In the genomic region with DNA sequence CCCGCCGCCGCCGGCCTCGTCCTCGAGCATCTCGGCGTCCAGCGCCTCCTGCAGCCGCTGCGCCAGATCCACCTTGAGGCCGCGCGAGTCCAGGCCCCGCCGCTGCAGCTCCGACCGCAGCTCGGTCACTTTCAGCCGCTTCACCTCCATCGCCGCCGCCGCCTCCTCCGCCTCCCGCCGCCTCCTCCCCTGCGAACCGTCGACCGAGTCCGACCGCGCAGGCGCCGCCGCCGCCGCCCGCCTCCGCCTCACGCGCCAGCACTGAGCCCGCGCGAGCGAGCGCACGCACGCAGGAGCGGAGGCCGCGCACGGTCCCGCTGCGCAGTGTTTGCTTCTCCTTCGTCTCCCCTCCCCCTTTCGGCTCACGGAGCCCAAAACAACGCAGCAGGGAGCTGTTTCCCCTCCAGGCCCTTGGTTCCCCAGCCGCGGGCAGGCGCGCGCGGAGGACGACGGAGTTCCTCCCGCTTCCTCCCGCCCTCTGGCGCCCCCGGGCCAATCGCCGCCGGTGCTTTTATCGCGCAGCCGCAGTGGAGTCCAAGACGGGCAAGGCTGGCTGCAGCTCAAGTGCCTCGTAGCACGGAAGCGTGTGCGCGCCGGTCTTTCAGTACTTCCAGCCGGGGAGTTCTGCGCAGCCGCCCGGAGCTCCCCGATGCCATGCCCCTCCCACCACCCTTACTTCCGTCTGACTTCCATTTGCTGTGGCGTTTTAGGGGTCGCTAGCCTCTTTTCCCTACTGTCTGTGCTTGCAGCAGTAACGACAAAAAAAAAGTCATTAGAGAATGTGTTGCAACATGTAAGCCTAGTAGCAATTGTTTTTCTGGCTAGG, we compare ENCODE assay signal across 1 cellular context.
TF ChIP-seq lines count a peak whose summit lies in the region.

A gene (minus strand): TSS at position 451 of the 826 bp plus-strand sequence. CDS start 301 bp downstream, at position 150.

TF ChIP-seq in WTC11, 78 proteins besides CTCF, POLR2A, EP300 and RAD21 (continued from another document and continues in another):
- TF ChIP-seq, protein P1, sequence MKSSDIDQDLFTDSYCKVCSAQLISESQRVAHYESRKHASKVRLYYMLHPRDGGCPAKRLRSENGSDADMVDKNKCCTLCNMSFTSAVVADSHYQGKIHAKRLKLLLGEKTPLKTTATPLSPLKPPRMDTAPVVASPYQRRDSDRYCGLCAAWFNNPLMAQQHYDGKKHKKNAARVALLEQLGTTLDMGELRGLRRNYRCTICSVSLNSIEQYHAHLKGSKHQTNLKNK (CRISPR knock-in tag; IDR thresholded peaks at IDR 0.05): no peak
- TF ChIP-seq ZNF232 (CRISPR knock-in tag; IDR thresholded peaks at IDR 0.05): peak; percentile 88; the same call in 1 of the 2 replicates
- no peak for TF ChIP-seq ZNF416 (CRISPR knock-in tag; IDR thresholded peaks at IDR 0.05)
- TF ChIP-seq, protein P2, sequence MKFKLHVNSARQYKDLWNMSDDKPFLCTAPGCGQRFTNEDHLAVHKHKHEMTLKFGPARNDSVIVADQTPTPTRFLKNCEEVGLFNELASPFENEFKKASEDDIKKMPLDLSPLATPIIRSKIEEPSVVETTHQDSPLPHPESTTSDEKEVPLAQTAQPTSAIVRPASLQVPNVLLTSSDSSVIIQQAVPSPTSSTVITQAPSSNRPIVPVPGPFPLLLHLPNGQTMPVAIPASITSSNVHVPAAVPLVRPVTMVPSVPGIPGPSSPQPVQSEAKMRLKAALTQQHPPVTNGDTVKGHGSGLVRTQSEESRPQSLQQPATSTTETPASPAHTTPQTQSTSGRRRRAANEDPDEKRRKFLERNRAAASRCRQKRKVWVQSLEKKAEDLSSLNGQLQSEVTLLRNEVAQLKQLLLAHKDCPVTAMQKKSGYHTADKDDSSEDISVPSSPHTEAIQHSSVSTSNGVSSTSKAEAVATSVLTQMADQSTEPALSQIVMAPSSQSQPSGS (CRISPR knock-in tag; IDR thresholded peaks at IDR 0.05; ENCODE audit: borderline replicate concordance, low read depth): no peak
- TF ChIP-seq CBFB (CRISPR knock-in tag; IDR thresholded peaks at IDR 0.05; ENCODE audit: low read depth): no peak
- TF ChIP-seq, protein P3, sequence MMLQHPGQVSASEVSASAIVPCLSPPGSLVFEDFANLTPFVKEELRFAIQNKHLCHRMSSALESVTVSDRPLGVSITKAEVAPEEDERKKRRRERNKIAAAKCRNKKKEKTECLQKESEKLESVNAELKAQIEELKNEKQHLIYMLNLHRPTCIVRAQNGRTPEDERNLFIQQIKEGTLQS (CRISPR knock-in tag; conservative IDR thresholded peaks at IDR 0.05): no peak
- no peak for TF ChIP-seq NFATC4 (CRISPR knock-in tag; IDR thresholded peaks at IDR 0.05)
- TF ChIP-seq GTF2I (CRISPR knock-in tag; conservative IDR thresholded peaks at IDR 0.05): no peak
- TF ChIP-seq RELA (CRISPR knock-in tag; IDR thresholded peaks at IDR 0.05; ENCODE audit: borderline replicate concordance): no peak
- TF ChIP-seq CREM (CRISPR knock-in tag; IDR thresholded peaks at IDR 0.05): peak; percentile 77; the same call in 1 of the 2 replicates
- TF ChIP-seq, protein P4, sequence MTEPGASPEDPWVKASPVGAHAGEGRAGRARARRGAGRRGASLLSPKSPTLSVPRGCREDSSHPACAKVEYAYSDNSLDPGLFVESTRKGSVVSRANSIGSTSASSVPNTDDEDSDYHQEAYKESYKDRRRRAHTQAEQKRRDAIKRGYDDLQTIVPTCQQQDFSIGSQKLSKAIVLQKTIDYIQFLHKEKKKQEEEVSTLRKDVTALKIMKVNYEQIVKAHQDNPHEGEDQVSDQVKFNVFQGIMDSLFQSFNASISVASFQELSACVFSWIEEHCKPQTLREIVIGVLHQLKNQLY (CRISPR knock-in tag; IDR thresholded peaks at IDR 0.05): no peak
- TF ChIP-seq, protein P5, sequence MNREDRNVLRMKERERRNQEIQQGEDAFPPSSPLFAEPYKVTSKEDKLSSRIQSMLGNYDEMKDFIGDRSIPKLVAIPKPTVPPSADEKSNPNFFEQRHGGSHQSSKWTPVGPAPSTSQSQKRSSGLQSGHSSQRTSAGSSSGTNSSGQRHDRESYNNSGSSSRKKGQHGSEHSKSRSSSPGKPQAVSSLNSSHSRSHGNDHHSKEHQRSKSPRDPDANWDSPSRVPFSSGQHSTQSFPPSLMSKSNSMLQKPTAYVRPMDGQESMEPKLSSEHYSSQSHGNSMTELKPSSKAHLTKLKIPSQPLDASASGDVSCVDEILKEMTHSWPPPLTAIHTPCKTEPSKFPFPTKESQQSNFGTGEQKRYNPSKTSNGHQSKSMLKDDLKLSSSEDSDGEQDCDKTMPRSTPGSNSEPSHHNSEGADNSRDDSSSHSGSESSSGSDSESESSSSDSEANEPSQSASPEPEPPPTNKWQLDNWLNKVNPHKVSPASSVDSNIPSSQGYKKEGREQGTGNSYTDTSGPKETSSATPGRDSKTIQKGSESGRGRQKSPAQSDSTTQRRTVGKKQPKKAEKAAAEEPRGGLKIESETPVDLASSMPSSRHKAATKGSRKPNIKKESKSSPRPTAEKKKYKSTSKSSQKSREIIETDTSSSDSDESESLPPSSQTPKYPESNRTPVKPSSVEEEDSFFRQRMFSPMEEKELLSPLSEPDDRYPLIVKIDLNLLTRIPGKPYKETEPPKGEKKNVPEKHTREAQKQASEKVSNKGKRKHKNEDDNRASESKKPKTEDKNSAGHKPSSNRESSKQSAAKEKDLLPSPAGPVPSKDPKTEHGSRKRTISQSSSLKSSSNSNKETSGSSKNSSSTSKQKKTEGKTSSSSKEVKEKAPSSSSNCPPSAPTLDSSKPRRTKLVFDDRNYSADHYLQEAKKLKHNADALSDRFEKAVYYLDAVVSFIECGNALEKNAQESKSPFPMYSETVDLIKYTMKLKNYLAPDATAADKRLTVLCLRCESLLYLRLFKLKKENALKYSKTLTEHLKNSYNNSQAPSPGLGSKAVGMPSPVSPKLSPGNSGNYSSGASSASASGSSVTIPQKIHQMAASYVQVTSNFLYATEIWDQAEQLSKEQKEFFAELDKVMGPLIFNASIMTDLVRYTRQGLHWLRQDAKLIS (CRISPR knock-in tag; IDR thresholded peaks at IDR 0.05; ENCODE audit: borderline replicate concordance): 0 out of 2 replicates have a peak, but pooled peaks have one; percentile 73
- TF ChIP-seq, protein P6, sequence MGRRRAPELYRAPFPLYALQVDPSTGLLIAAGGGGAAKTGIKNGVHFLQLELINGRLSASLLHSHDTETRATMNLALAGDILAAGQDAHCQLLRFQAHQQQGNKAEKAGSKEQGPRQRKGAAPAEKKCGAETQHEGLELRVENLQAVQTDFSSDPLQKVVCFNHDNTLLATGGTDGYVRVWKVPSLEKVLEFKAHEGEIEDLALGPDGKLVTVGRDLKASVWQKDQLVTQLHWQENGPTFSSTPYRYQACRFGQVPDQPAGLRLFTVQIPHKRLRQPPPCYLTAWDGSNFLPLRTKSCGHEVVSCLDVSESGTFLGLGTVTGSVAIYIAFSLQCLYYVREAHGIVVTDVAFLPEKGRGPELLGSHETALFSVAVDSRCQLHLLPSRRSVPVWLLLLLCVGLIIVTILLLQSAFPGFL (CRISPR knock-in tag; IDR thresholded peaks at IDR 0.05; ENCODE audit: borderline replicate concordance): no peak
- TF ChIP-seq ETV6 (CRISPR knock-in tag; IDR thresholded peaks at IDR 0.05): peak; percentile 96
- TF ChIP-seq, protein P7, sequence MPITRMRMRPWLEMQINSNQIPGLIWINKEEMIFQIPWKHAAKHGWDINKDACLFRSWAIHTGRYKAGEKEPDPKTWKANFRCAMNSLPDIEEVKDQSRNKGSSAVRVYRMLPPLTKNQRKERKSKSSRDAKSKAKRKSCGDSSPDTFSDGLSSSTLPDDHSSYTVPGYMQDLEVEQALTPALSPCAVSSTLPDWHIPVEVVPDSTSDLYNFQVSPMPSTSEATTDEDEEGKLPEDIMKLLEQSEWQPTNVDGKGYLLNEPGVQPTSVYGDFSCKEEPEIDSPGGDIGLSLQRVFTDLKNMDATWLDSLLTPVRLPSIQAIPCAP (CRISPR knock-in tag; IDR thresholded peaks at IDR 0.05): peak; percentile 53; the same call in 1 of the 2 replicates
- TF ChIP-seq, protein P8, sequence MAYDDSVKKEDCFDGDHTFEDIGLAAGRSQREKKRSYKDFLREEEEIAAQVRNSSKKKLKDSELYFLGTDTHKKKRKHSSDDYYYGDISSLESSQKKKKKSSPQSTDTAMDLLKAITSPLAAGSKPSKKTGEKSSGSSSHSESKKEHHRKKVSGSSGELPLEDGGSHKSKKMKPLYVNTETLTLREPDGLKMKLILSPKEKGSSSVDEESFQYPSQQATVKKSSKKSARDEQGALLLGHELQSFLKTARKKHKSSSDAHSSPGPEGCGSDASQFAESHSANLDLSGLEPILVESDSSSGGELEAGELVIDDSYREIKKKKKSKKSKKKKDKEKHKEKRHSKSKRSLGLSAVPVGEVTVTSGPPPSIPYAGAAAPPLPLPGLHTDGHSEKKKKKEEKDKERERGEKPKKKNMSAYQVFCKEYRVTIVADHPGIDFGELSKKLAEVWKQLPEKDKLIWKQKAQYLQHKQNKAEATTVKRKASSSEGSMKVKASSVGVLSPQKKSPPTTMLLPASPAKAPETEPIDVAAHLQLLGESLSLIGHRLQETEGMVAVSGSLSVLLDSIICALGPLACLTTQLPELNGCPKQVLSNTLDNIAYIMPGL (CRISPR knock-in tag; IDR thresholded peaks at IDR 0.05): peak; percentile 79
- TF ChIP-seq ZNF671 (CRISPR knock-in tag; IDR thresholded peaks at IDR 0.05): no peak
- TF ChIP-seq, protein P9, sequence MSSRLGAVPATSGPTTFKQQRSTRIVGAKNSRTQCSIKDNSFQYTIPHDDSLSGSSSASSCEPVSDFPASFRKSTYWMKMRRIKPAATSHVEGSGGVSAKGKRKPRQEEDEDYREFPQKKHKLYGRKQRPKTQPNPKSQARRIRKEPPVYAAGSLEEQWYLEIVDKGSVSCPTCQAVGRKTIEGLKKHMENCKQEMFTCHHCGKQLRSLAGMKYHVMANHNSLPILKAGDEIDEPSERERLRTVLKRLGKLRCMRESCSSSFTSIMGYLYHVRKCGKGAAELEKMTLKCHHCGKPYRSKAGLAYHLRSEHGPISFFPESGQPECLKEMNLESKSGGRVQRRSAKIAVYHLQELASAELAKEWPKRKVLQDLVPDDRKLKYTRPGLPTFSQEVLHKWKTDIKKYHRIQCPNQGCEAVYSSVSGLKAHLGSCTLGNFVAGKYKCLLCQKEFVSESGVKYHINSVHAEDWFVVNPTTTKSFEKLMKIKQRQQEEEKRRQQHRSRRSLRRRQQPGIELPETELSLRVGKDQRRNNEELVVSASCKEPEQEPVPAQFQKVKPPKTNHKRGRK (CRISPR knock-in tag; IDR thresholded peaks at IDR 0.05; ENCODE audit: borderline replicate concordance): no peak
- no peak for TF ChIP-seq RORB (CRISPR knock-in tag; IDR thresholded peaks at IDR 0.05)
- TF ChIP-seq, protein P10, sequence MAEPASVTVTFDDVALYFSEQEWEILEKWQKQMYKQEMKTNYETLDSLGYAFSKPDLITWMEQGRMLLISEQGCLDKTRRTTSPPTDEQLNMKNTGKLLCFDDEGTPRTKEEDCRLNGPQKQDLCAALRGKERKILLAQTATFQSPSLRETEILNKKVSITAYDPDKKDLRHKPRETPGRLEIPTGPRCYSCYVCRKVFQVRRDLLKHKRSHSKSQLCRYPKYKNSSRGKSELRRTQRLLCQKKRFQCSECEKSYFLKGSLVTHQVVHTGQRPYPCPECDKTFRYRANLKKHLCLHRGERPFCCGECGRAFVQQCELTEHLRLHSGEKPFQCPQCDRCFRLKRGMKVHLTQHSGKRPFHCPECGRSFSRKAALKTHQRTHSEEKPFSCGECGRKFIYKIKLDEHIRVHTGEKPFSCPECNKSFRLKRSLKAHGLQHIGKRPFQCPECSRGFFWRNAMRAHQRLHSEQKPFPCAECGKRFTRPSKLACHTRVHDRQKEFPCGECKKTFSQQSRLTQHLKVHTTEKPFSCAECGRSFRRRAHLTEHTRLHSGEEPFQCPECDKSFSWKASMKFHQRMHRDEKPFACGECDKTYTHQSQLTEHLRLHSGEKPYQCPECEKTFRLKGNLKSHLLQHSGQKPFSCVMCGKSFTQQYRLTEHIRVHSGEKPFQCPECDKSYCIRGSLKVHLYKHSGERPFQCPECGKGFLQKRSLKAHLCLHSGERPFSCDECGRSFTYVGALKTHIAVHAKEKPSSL (CRISPR knock-in tag; conservative IDR thresholded peaks at IDR 0.05): no peak
- TF ChIP-seq KAT7 (CRISPR knock-in tag; IDR thresholded peaks at IDR 0.05; ENCODE audit: borderline replicate concordance): no peak; the same call in 1 of the 2 replicates
- no peak for TF ChIP-seq ATF1 (CRISPR knock-in tag; IDR thresholded peaks at IDR 0.05)
- peak; percentile 63; the same call in 1 of the 2 replicates for TF ChIP-seq GABPB1 (CRISPR knock-in tag; IDR thresholded peaks at IDR 0.05)
- TF ChIP-seq, protein P11, sequence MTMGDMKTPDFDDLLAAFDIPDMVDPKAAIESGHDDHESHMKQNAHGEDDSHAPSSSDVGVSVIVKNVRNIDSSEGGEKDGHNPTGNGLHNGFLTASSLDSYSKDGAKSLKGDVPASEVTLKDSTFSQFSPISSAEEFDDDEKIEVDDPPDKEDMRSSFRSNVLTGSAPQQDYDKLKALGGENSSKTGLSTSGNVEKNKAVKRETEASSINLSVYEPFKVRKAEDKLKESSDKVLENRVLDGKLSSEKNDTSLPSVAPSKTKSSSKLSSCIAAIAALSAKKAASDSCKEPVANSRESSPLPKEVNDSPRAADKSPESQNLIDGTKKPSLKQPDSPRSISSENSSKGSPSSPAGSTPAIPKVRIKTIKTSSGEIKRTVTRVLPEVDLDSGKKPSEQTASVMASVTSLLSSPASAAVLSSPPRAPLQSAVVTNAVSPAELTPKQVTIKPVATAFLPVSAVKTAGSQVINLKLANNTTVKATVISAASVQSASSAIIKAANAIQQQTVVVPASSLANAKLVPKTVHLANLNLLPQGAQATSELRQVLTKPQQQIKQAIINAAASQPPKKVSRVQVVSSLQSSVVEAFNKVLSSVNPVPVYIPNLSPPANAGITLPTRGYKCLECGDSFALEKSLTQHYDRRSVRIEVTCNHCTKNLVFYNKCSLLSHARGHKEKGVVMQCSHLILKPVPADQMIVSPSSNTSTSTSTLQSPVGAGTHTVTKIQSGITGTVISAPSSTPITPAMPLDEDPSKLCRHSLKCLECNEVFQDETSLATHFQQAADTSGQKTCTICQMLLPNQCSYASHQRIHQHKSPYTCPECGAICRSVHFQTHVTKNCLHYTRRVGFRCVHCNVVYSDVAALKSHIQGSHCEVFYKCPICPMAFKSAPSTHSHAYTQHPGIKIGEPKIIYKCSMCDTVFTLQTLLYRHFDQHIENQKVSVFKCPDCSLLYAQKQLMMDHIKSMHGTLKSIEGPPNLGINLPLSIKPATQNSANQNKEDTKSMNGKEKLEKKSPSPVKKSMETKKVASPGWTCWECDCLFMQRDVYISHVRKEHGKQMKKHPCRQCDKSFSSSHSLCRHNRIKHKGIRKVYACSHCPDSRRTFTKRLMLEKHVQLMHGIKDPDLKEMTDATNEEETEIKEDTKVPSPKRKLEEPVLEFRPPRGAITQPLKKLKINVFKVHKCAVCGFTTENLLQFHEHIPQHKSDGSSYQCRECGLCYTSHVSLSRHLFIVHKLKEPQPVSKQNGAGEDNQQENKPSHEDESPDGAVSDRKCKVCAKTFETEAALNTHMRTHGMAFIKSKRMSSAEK (CRISPR knock-in tag; IDR thresholded peaks at IDR 0.05; ENCODE audit: borderline replicate concordance): no peak
- TF ChIP-seq, protein P12, sequence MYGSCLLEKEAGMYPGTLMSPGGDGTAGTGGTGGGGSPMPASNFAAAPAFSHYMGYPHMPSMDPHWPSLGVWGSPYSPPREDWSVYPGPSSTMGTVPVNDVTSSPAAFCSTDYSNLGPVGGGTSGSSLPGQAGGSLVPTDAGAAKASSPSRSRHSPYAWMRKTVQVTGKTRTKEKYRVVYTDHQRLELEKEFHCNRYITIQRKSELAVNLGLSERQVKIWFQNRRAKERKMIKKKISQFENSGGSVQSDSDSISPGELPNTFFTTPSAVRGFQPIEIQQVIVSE (CRISPR knock-in tag; IDR thresholded peaks at IDR 0.05; ENCODE audit: borderline replicate concordance): no peak
- peak; percentile 84; the same call in 1 of the 2 replicates for TF ChIP-seq TEAD1 (CRISPR knock-in tag; IDR thresholded peaks at IDR 0.05)
- TF ChIP-seq SMAD3 (CRISPR knock-in tag; IDR thresholded peaks at IDR 0.05; ENCODE audit: borderline replicate concordance): no peak
- TF ChIP-seq HMGA2 (CRISPR knock-in tag; IDR thresholded peaks at IDR 0.05): no peak
- 0 out of 2 replicates have a peak, but pooled peaks have one; percentile 43 for TF ChIP-seq MYBL2 (CRISPR knock-in tag; IDR thresholded peaks at IDR 0.05)
- TF ChIP-seq ZNF423 (CRISPR knock-in tag; IDR thresholded peaks at IDR 0.05): no peak
- no peak; the same call in 1 of the 2 replicates for TF ChIP-seq TCF7 (CRISPR knock-in tag; IDR thresholded peaks at IDR 0.05; ENCODE audit: low read depth)
